Comparison of ENCODE assay signal across 1 cellular context in genomic region chr16:87602821-87603683, GRCh38.
TF ChIP-seq lines count a peak whose summit lies in the region.

No MANE protein-coding gene starts in this region.

TF ChIP-seq in GM12878, 131 proteins besides CTCF, POLR2A, EP300 and RAD21:
- TF ChIP-seq PKNOX1 (IDR thresholded peaks at IDR 0.05) (no peak), SMAD5 (IDR thresholded peaks at IDR 0.05; ENCODE audit: low read depth) (no peak), SUZ12 (IDR thresholded peaks at IDR 0.05; ENCODE audit: unreplicated experiment) (peak; percentile 56), ZBED1 (IDR thresholded peaks at IDR 0.05; ENCODE audit: borderline replicate concordance) (no peak)
TF ChIP-seq in GM12878: peak in this region for 1.
